ENCODE assay signal across 15 cellular contexts in the genomic region with DNA sequence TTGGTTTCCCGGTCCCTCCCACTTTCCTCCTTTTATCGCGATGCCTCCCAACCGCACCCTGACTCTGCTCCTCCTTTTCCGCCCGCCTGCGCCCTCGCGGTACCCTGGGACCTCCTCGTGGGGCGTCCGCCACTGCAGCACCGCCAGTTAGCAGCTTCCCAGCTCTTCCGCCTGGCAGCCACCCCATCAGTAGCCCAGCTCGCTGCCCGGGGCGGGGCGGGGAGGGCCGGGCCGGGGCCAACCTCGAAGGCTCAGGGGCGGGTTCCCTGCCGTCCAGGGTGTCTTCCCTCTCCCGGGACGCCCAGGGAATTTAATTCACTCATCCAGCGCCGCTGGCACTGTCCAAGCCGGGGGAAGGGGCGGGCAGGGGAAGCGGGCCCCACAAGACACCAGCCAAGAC. TPM values are rescaled to one million over a fixed set of nuclear protein-coding genes. Genes with fewer than 3 reads are reported as not detected.
DNase-seq lines count a peak whose midpoint lies in the region; ATAC-seq, FAIRE-seq and TF ChIP-seq lines count a peak whose summit lies in the region.
"Had no signal": no experiment of that assay in that cellular context is flagged by ENCODE, and none has a peak within 500 bp of the region (broad histone marks: within the 10 kb centered on the region; RNA-seq: fewer than 3 reads in every experiment).

No MANE protein-coding gene starts in this region.

- peaks cover 52% of the 10 kb centered on the region for H3K27me3 Mint-ChIP-seq in CD4-positive, alpha-beta T cell

- intact Hi-C loops in CD4-positive, alpha-beta T cell (cut with DNase I, micrococcal nuclease) = loop anchor here (5.0 kb wide), 2 partner anchors 171 to 521 kb away; partner anchors contain the start of gene ARF1 (in 1 of the 2)
- intact Hi-C loops in endothelial cell of umbilical vein (cut with micrococcal nuclease) = loop anchor here (10.0 kb wide), 1 partner anchor 523 kb away; the partner anchor contains the start of gene ARF1

- dilution Hi-C loops in endothelial cell of umbilical vein (cut with MboI; ENCODE audit: extremely low pct_ligation_motif_present, low sequenced_read_pairs) = no loop called here

- H3K9me1 ChIP-seq in endothelial cell of umbilical vein (replicated peaks; ENCODE audit: control insufficient read depth, extremely low read depth, insufficient read depth, low read length) = no peaks in the 10 kb centered on the region

- H3K4me1 ChIP-seq in GM23248 (ENCODE audit: insufficient read depth) (no peaks in the 10 kb centered on the region), endothelial cell of umbilical vein (ENCODE audit: control insufficient read depth, extremely low read depth, insufficient read depth, low read length) (peaks cover 5% of the 10 kb centered on the region), subcutaneous abdominal adipose tissue (ENCODE audit: control insufficient read depth in 5 of 5, insufficient read depth in 5 of 5, low read length in 5 of 5) (peaks cover 0 to 18% (median 16%) of the 10 kb centered on the region in 5 donors)

- no peak for DNase-seq in CD4-positive, alpha-beta T cell
- DNase-seq in GM23248 = peak; percentile 16
- no peak for DNase-seq in endothelial cell of umbilical vein (ENCODE audit: low read depth, low spot score)
- no peak for DNase-seq in iPS-NIHi11 (ENCODE audit: low spot score)
- no peak for DNase-seq in caudate nucleus (lab: John Stamatoyannopoulos, UW)
- DNase-seq: MV-4-11, NCI-H1694, NCI-H2107, NCI-H748 treated with DMSO at 0.1 percent for 48 hours, PC-3 had no signal

- peaks cover 26% of the 10 kb centered on the region for H3K4me1 Mint-ChIP-seq in CD4-positive, alpha-beta T cell (ENCODE audit: low read depth)

- H3K9me3 ChIP-seq in CD4-positive, alpha-beta T cell (ENCODE audit: control insufficient read depth, low read length) = no peaks in the 10 kb centered on the region
- no peaks in the 10 kb centered on the region for H3K9me3 ChIP-seq in GM23248 (ENCODE audit: low read depth)
- H3K9me3 ChIP-seq in endothelial cell of umbilical vein (replicated peaks; ENCODE audit: control insufficient read depth, insufficient read depth, low read length) = no peaks in the 10 kb centered on the region
- H3K9me3 ChIP-seq in subcutaneous abdominal adipose tissue (ENCODE audit: control insufficient read depth in 5 of 5, low read length in 5 of 5) = no peaks in the 10 kb centered on the region
- H3K9me3 ChIP-seq: HAP-1 had no signal

- in situ Hi-C loops in GM23248 (cut with MboI) = no loop called here

- no peaks in the 10 kb centered on the region for H3F3A ChIP-seq in GM23248 (ENCODE audit: insufficient read depth)

- H3K4me3 Mint-ChIP-seq in CD4-positive, alpha-beta T cell = peak overlapping the region; percentile 94

- BruUV-seq in endothelial cell of umbilical vein (replicated peaks; lab: Mats Ljungman, UMichigan) = no TSS peak

- H3K36me3 Mint-ChIP-seq in CD4-positive, alpha-beta T cell (ENCODE audit: low read depth) = peaks cover 4% of the 10 kb centered on the region
- H3K36me3 Mint-ChIP-seq: IgD-negative memory B cell had no signal

- CTCF ChIA-PET in CD4-positive, alpha-beta T cell (lab: Charles Lee) = no interaction called here
- CTCF ChIA-PET in endothelial cell of umbilical vein (lab: Charles Lee) = interaction anchor here (0.9 to 1.1 kb wide), 4 partner anchors 12 to 18 kb away, joined by 3 to 6 read pairs (median 3); no protein-coding TSS in a partner anchor

- TF ChIP-seq POLR2A in endothelial cell of umbilical vein (IDR thresholded peaks at IDR 0.05; ENCODE audit: low read depth, low read length) = no peak

- H3K9me3 Mint-ChIP-seq in CD4-positive, alpha-beta T cell = no peaks in the 10 kb centered on the region

- no peak for FAIRE-seq in endothelial cell of umbilical vein (lab: Jason Lieb, UNC)

- no peak for TF ChIP-seq CTCF in CD4-positive, alpha-beta T cell (IDR thresholded peaks at IDR 0.05)
- TF ChIP-seq CTCF in endothelial cell of umbilical vein (IDR thresholded peaks at IDR 0.05; ENCODE audit: extremely low read depth in 1 of 2, insufficient read depth in 1 of 2, low read depth in 1 of 2, low read length in 2 of 2) = no peak

- peaks cover 34% of the 10 kb centered on the region for H3K27me3 ChIP-seq in CD4-positive, alpha-beta T cell (ENCODE audit: control insufficient read depth, insufficient read depth, low read length)
- peaks cover 32% of the 10 kb centered on the region for H3K27me3 ChIP-seq in GM23248 (replicated peaks; ENCODE audit: insufficient read depth)
- peaks cover 34 to 46% of the 10 kb centered on the region in 2 experiments for H3K27me3 ChIP-seq in endothelial cell of umbilical vein (ENCODE audit: control insufficient read depth in 2 of 2, insufficient read depth in 2 of 2, low read length in 2 of 2)
- H3K27me3 ChIP-seq in subcutaneous abdominal adipose tissue (ENCODE audit: control insufficient read depth in 5 of 5, insufficient read depth in 4 of 5, low read length in 5 of 5) = peaks cover 4 to 39% (median 29%) of the 10 kb centered on the region in 5 donors

- no peak overlapping the region for H3K9ac ChIP-seq in GM23248
- H3K9ac ChIP-seq in endothelial cell of umbilical vein (replicated peaks; ENCODE audit: extremely low read depth, insufficient read depth, low read length) = no peak overlapping the region
- H3K9ac ChIP-seq in subcutaneous abdominal adipose tissue (ENCODE audit: low read length in 5 of 5) = no peak overlapping the region

- H3K79me2 ChIP-seq in GM23248 (ENCODE audit: insufficient read depth) = peaks cover 16% of the 10 kb centered on the region
- peaks cover 13% of the 10 kb centered on the region for H3K79me2 ChIP-seq in endothelial cell of umbilical vein (ENCODE audit: control insufficient read depth, insufficient read depth, low read length)

- no peaks in the 10 kb centered on the region for H3K9me2 ChIP-seq in GM23248 (ENCODE audit: insufficient read depth)

- H3K36me3 ChIP-seq in GM23248 (ENCODE audit: low read depth) (no peaks in the 10 kb centered on the region), endothelial cell of umbilical vein (ENCODE audit: control insufficient read depth in 2 of 2, extremely low read depth in 1 of 2, insufficient read depth in 2 of 2, low read length in 2 of 2) (no peaks in the 10 kb centered on the region), subcutaneous abdominal adipose tissue (ENCODE audit: control insufficient read depth in 5 of 5, insufficient read depth in 5 of 5, low read length in 5 of 5) (no peaks in the 10 kb centered on the region)
- H3K36me3 ChIP-seq: HAP-1 had no signal

- H2AFZ ChIP-seq in GM23248 (no peak overlapping the region), endothelial cell of umbilical vein (ENCODE audit: low read depth, low read length) (peak overlapping the region; percentile 85)

- 23 to 30% methylated on average over 12 to 30 of the region's 30 CpGs for WGBS in GM23248 (ENCODE audit: low coverage in 1 of 2, low lambda C conversion rate in 2 of 2, missing lambda C conversion rate in 2 of 2), 2 experiments

- H3K27ac Mint-ChIP-seq in CD4-positive, alpha-beta T cell = no peak overlapping the region

- H4K20me1 ChIP-seq in GM23248 (ENCODE audit: insufficient read depth) (no peaks in the 10 kb centered on the region), endothelial cell of umbilical vein (replicated peaks; ENCODE audit: control insufficient read depth, extremely low read depth, insufficient read depth, low read length) (no peaks in the 10 kb centered on the region)

- H3K4me2 ChIP-seq in GM23248 (ENCODE audit: unreplicated experiment) (no peak overlapping the region), endothelial cell of umbilical vein (ENCODE audit: insufficient read depth, low read length) (no peak overlapping the region)

- no peak overlapping the region for H3K27ac ChIP-seq in CD4-positive, alpha-beta T cell (ENCODE audit: low read depth, low read length)
- H3K27ac ChIP-seq in GM23248 (no peak overlapping the region), endothelial cell of umbilical vein (ENCODE audit: insufficient read depth, low read depth, low read length) (no peak overlapping the region), subcutaneous abdominal adipose tissue (ENCODE audit: low read depth, low read length) (no peak overlapping the region), caudate nucleus (ENCODE audit: low read depth, low read length) (no peak overlapping the region)

- no peak for ATAC-seq in CD4-positive, alpha-beta T cell (ENCODE audit: poor library complexity)
- ATAC-seq in GM18861 (IDR thresholded peaks at IDR 0.05; ENCODE audit: unreplicated experiment) = no peak
- no peak for ATAC-seq in GM18519 (IDR thresholded peaks at IDR 0.05; ENCODE audit: low FRiP score, unreplicated experiment)
- ATAC-seq: PC-3 had no signal

- H3K4me3 ChIP-seq in GM23248 (no peak overlapping the region), endothelial cell of umbilical vein (replicated peaks in 1 of 3; ENCODE audit: insufficient read depth in 1 of 3, low read depth in 1 of 3, low read length in 3 of 3) (no peak overlapping the region), subcutaneous abdominal adipose tissue (ENCODE audit: low read depth in 1 of 5, low read length in 5 of 5) (peak overlapping the region in 4 of 5 donors; percentile 42 to 55 (median 51))
- H3K4me3 ChIP-seq: HAP-1 had no signal

- POLR2A ChIA-PET in CD4-positive, alpha-beta T cell (lab: Charles Lee) = no interaction called here
- POLR2A ChIA-PET in endothelial cell of umbilical vein (lab: Charles Lee) = no interaction called here

TF ChIP-seq in endothelial cell of umbilical vein, 7 proteins besides CTCF, POLR2A, EP300 and RAD21 (continues in another document):
- TF ChIP-seq FOS (IDR thresholded peaks at IDR 0.05; ENCODE audit: borderline replicate concordance, insufficient read depth, low read length) (no peak), EZH2 (IDR thresholded peaks at IDR 0.05; ENCODE audit: borderline replicate concordance, low read depth, low read length, severe bottlenecking) (no peak), POLR2AphosphoS5 (IDR thresholded peaks at IDR 0.05; ENCODE audit: insufficient read depth, low read depth, low read length) (no peak), JUN (IDR thresholded peaks at IDR 0.05; ENCODE audit: borderline replicate concordance, insufficient read depth, insufficient read length, low read depth) (no peak), GATA2 (IDR thresholded peaks at IDR 0.05; ENCODE audit: insufficient read depth, insufficient read length, low read depth, low read length) (no peak)

RNA-seq across cellular contexts. Expression of gene ZNF678, which starts 2.1 kb away (rescaled TPM):
- total RNA-seq in CD4-positive, alpha-beta T cell = 1 to 10 TPM; 2.8 to 2.9 TPM
- total RNA-seq in GM23248 (2014; rRNA removed; shearing (Covaris generic)) = 1.7 and 1.8 TPM in 2 replicates
- polyA plus RNA-seq in GM23248 (2016; fragmentation: Nextera tagmentation; extraction: Ambion mirVana) (0.70 and 0.86 TPM in 2 replicates), endothelial cell of umbilical vein (2.0 and 2.1 TPM in 2 replicates)
- 7.5 and 7.7 TPM in 2 replicates for total RNA-seq in endothelial cell of umbilical vein
- 2.2 and 2.3 TPM in 2 replicates for polyA plus RNA-seq in endothelial cell of umbilical vein (2011; cell fraction: cytosol; rRNA removed)
- 6.7 and 12.1 TPM in 2 replicates for polyA plus RNA-seq in endothelial cell of umbilical vein (2011; cell fraction: nucleus; rRNA removed)
- polyA plus RNA-seq in endothelial cell of umbilical vein (2012) = 3.5 and 4.3 TPM in 2 replicates
- 16.5 and 30.7 TPM in 2 replicates for polyA minus RNA-seq in endothelial cell of umbilical vein
- polyA minus RNA-seq in endothelial cell of umbilical vein (2011; cell fraction: cytosol; rRNA and poly(A)+ RNA removed) = 3.8 TPM
- 27.4 and 51.5 TPM in 2 replicates for polyA minus RNA-seq in endothelial cell of umbilical vein (2011; cell fraction: nucleus; rRNA and poly(A)+ RNA removed)

Comparison
In these comparisons a context has a peak if more than half of its experiments do, and no peak if none do; other contexts are left out.
1. H3K4me3 ChIP-seq: peak in subcutaneous abdominal adipose tissue (4 of 5); none in GM23248 (single experiment) and endothelial cell of umbilical vein (0 of 3).